Comparison of ENCODE assay signal across 1 cellular context in the genomic region with DNA sequence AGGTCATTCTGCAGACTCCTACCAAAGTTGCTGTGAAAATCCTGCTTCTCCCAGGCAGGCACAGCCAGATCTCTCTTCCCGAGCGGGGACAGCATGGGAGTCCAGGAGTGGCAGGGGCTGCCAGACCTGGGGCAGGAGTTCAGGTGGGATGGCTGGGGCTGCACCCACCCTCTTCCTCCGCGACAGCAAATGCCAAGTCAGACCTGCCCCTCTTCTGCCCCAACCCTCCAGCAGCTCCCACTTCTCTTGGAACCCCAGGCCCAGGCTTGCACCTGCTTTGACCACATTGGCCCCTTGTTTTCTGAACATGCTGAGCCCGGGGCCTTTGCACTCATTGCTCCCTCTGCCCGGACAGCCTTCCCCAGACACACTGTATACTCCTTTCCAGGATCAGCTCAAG.
TF ChIP-seq lines count a peak whose summit lies in the region.

No MANE protein-coding gene starts in this region.

TF ChIP-seq in HepG2, 621 proteins besides CTCF, POLR2A, EP300 and RAD21 (continued from another document):
- TF ChIP-seq, protein P1, sequence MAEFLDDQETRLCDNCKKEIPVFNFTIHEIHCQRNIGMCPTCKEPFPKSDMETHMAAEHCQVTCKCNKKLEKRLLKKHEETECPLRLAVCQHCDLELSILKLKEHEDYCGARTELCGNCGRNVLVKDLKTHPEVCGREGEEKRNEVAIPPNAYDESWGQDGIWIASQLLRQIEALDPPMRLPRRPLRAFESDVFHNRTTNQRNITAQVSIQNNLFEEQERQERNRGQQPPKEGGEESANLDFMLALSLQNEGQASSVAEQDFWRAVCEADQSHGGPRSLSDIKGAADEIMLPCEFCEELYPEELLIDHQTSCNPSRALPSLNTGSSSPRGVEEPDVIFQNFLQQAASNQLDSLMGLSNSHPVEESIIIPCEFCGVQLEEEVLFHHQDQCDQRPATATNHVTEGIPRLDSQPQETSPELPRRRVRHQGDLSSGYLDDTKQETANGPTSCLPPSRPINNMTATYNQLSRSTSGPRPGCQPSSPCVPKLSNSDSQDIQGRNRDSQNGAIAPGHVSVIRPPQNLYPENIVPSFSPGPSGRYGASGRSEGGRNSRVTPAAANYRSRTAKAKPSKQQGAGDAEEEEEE (CRISPR knock-in tag; IDR thresholded peaks at IDR 0.05; ENCODE audit: borderline replicate concordance): no peak
- TF ChIP-seq RFX5 (IDR thresholded peaks at IDR 0.05; ENCODE audit: low read depth, low read length): no peak
- no peak for TF ChIP-seq ZSCAN30 (CRISPR knock-in tag; IDR thresholded peaks at IDR 0.05)
- TF ChIP-seq ZNF777 (CRISPR knock-in tag; IDR thresholded peaks at IDR 0.05): no peak
- no peak for TF ChIP-seq SMAD3 (CRISPR knock-in tag; IDR thresholded peaks at IDR 0.05)
- TF ChIP-seq ZNF703 (CRISPR knock-in tag; IDR thresholded peaks at IDR 0.05; ENCODE audit: borderline replicate concordance): no peak
- TF ChIP-seq ZNF30 (CRISPR knock-in tag; IDR thresholded peaks at IDR 0.05): no peak
- no peak for TF ChIP-seq ZNF263 (CRISPR knock-in tag; IDR thresholded peaks at IDR 0.05)
- no peak for TF ChIP-seq FLYWCH1 (CRISPR knock-in tag; IDR thresholded peaks at IDR 0.05)
- TF ChIP-seq ZNF431 (CRISPR knock-in tag; IDR thresholded peaks at IDR 0.05; ENCODE audit: borderline replicate concordance, low read depth): no peak
- TF ChIP-seq CREB1 (IDR thresholded peaks at IDR 0.05): no peak
- no peak for TF ChIP-seq CREB1 (CRISPR knock-in tag; IDR thresholded peaks at IDR 0.05)
- no peak for TF ChIP-seq NCOA5 (CRISPR knock-in tag; IDR thresholded peaks at IDR 0.05)
- no peak for TF ChIP-seq PTBP1 (IDR thresholded peaks at IDR 0.05; ENCODE audit: low read depth, low read length, poor library complexity, severe bottlenecking)
- no peak for TF ChIP-seq SNRNP70 (IDR thresholded peaks at IDR 0.05; ENCODE audit: low read depth, low read length)
- TF ChIP-seq ZNF367 (CRISPR knock-in tag; IDR thresholded peaks at IDR 0.05; ENCODE audit: borderline replicate concordance): no peak
- TF ChIP-seq, protein P2, sequence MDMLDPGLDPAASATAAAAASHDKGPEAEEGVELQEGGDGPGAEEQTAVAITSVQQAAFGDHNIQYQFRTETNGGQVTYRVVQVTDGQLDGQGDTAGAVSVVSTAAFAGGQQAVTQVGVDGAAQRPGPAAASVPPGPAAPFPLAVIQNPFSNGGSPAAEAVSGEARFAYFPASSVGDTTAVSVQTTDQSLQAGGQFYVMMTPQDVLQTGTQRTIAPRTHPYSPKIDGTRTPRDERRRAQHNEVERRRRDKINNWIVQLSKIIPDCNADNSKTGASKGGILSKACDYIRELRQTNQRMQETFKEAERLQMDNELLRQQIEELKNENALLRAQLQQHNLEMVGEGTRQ (IDR thresholded peaks at IDR 0.05; ENCODE audit: low read depth, low read length): no peak
- TF ChIP-seq, protein P2 (CRISPR knock-in tag; IDR thresholded peaks at IDR 0.05; ENCODE audit: borderline replicate concordance): no peak
- TF ChIP-seq ETV6 (CRISPR knock-in tag; conservative IDR thresholded peaks at IDR 0.05): no peak
- no peak for TF ChIP-seq SALL2 (CRISPR knock-in tag; IDR thresholded peaks at IDR 0.05)
